Comparison of ENCODE assay signal across 11 cellular contexts in the genomic region with DNA sequence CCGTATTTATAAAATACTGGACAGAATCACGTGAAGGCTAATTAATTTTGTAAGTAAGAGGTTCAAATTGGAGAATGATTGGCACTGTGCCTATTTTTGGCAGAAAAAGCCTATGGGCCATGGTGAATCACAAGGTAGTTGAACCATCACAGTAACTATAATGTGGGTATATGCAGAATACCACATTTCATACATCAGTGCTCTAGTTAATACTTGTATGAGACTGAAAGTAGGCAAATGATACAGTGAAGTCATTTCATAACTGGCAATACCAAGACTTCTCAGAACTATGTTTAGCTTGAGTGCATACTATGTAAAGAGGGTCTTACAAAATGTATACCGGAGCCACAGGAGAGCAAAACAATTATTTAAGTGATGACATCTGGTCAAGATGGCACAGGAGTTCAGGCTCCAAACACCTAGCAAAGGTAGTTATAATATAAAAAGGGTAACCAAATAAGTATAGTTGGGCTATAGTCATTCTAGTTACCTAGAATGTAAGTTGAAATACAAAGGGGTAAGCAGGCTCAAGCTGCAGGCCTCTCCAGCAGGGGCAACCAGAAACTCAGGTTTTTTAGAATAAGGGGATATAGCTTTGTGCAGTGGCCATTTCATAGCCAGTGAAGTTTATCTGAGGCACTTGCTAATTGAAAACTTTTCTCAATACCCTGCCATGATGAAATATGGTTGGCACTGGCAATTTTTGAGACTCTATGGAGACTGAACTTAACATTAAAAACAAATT. TPM values are rescaled to one million over a fixed set of nuclear protein-coding genes. Genes with fewer than 3 reads are reported as not detected.
DNase-seq lines count a peak whose midpoint lies in the region; ATAC-seq and TF ChIP-seq lines count a peak whose summit lies in the region.
"Had no signal": no experiment of that assay in that cellular context is flagged by ENCODE, and none has a peak within 500 bp of the region (broad histone marks: within the 10 kb centered on the region; RNA-seq: fewer than 3 reads in every experiment).

No MANE protein-coding gene starts in this region.

- no peaks in the 10 kb centered on the region; the same call in 1 of the 2 replicates for H3K9me3 ChIP-seq in BE2C

- ATAC-seq in GM19452 (IDR thresholded peaks at IDR 0.05; ENCODE audit: unreplicated experiment), result peak; percentile 91
- ATAC-seq in HG03064 (IDR thresholded peaks at IDR 0.05; ENCODE audit: low read depth, unreplicated experiment), result peak; percentile 86
- ATAC-seq: HepG2 had no signal

- no peaks in the 10 kb centered on the region for H3K27me3 ChIP-seq in BE2C

- peak overlapping the region; percentile 1 for H3K4me3 Mint-ChIP-seq in activated T-helper 1 cell treated with anti-CD3 and anti-CD28 coated beads, Interleukin-12 subunit alpha, Interleukin-12 subunit beta, Interleukin-2, Interleukin-4 antibody, amounts not matched to agents 30 ng/mL and 10 ng/mL and 1 ng/mL, durations not matched to agents 14 hours and 24 hours and 36 hours

- intact Hi-C loops in activated T-helper 1 cell treated with anti-CD3 and anti-CD28 coated beads, Interleukin-12 subunit alpha, Interleukin-12 subunit beta, Interleukin-2, Interleukin-4 antibody, amounts not matched to agents 30 ng/mL and 10 ng/mL and 1 ng/mL, durations not matched to agents 14 hours and 24 hours and 36 hours (cut with micrococcal nuclease), result loop anchor here (2.0 to 5.0 kb wide), 5 partner anchors 125 to 300 kb away; a partner anchor contains a TSS

- H3K27ac Mint-ChIP-seq in activated T-helper 1 cell treated with anti-CD3 and anti-CD28 coated beads, Interleukin-12 subunit alpha, Interleukin-12 subunit beta, Interleukin-2, Interleukin-4 antibody, amounts not matched to agents 30 ng/mL and 10 ng/mL and 1 ng/mL, durations not matched to agents 14 hours and 24 hours and 36 hours, result peak overlapping the region; percentile 59

- DNase-seq in activated T-helper 1 cell treated with anti-CD3 and anti-CD28 coated beads, Interleukin-12 subunit alpha, Interleukin-12 subunit beta, Interleukin-2, Interleukin-4 antibody, amounts not matched to agents 30 ng/mL and 10 ng/mL and 1 ng/mL, durations not matched to agents 14 hours and 24 hours and 36 hours (ENCODE audit: low spot score), result no peak
- no peak for DNase-seq in SHP77 treated with DMSO at 0.1 percent for 48 hours (lab: John Stamatoyannopoulos, UW)
- no peak for DNase-seq in NCI-H146 (lab: John Stamatoyannopoulos, UW)
- no peak for DNase-seq in activated CD4-positive, CD25-positive, alpha-beta regulatory T cell treated with anti-CD3 and anti-CD28 coated beads, Interleukin-2, amount 50 U/mL, for 72 hours
- DNase-seq in BE2C, result no peak
- DNase-seq: DMS 273 treated with DMSO at 0.1 percent for 48 hours; stimulated activated naive CD4-positive, alpha-beta T cell had no signal

- no peak for TF ChIP-seq CTCF in GM12875 (IDR thresholded peaks at IDR 0.05; ENCODE audit: borderline replicate concordance, insufficient read depth, low read depth, low read length)
- no peak for TF ChIP-seq CTCF in BE2C (IDR thresholded peaks at IDR 0.05; ENCODE audit: low read depth, low read length)

- no peaks in the 10 kb centered on the region for H3K4me1 ChIP-seq in BE2C

- no peaks in the 10 kb centered on the region for H3K36me3 ChIP-seq in BE2C

- peaks cover 5% of the 10 kb centered on the region for H3K36me3 Mint-ChIP-seq in activated T-helper 1 cell treated with anti-CD3 and anti-CD28 coated beads, Interleukin-12 subunit alpha, Interleukin-12 subunit beta, Interleukin-2, Interleukin-4 antibody, amounts not matched to agents 30 ng/mL and 10 ng/mL and 1 ng/mL, durations not matched to agents 14 hours and 24 hours and 36 hours (ENCODE audit: low read depth)

- H3K4me3 ChIP-seq in GM12875 (ENCODE audit: low read depth, low read length) (peak overlapping the region; percentile 32), BE2C (ENCODE audit: low read depth, low read length) (no peak overlapping the region)

- H3K9me3 Mint-ChIP-seq in activated T-helper 1 cell treated with anti-CD3 and anti-CD28 coated beads, Interleukin-12 subunit alpha, Interleukin-12 subunit beta, Interleukin-2, Interleukin-4 antibody, amounts not matched to agents 30 ng/mL and 10 ng/mL and 1 ng/mL, durations not matched to agents 14 hours and 24 hours and 36 hours, result no peaks in the 10 kb centered on the region

- H3K27me3 Mint-ChIP-seq in activated T-helper 1 cell treated with anti-CD3 and anti-CD28 coated beads, Interleukin-12 subunit alpha, Interleukin-12 subunit beta, Interleukin-2, Interleukin-4 antibody, amounts not matched to agents 30 ng/mL and 10 ng/mL and 1 ng/mL, durations not matched to agents 14 hours and 24 hours and 36 hours (ENCODE audit: insufficient read depth), result no peaks in the 10 kb centered on the region

- peaks cover 43% of the 10 kb centered on the region for H3K4me1 Mint-ChIP-seq in activated T-helper 1 cell treated with anti-CD3 and anti-CD28 coated beads, Interleukin-12 subunit alpha, Interleukin-12 subunit beta, Interleukin-2, Interleukin-4 antibody, amounts not matched to agents 30 ng/mL and 10 ng/mL and 1 ng/mL, durations not matched to agents 14 hours and 24 hours and 36 hours (ENCODE audit: low read depth)

RNA-seq across cellular contexts. Expression of a gene that starts 19.1 kb away (rescaled TPM):
- total RNA-seq in activated T-helper 1 cell treated with anti-CD3 and anti-CD28 coated beads, Interleukin-12 subunit alpha, Interleukin-12 subunit beta, Interleukin-2, Interleukin-4 antibody, amounts not matched to agents 30 ng/mL and 10 ng/mL and 1 ng/mL, durations not matched to agents 14 hours and 24 hours and 36 hours, result 3.4 and 3.5 TPM in 2 replicates
- not detected for polyA plus RNA-seq in BE2C (2012; ENCODE audit: insufficient read depth, insufficient read length, low read depth)
